In genomic region chr7:76077435-76077834, GRCh38 we compare ENCODE assay signal across 23 cellular contexts. TPM values are rescaled to one million over a fixed set of nuclear protein-coding genes. Genes with fewer than 3 reads are reported as not detected.
DNase-seq lines count a peak whose midpoint lies in the region; ATAC-seq and TF ChIP-seq lines count a peak whose summit lies in the region.
"Had no signal": no experiment of that assay in that cellular context is flagged by ENCODE, and none has a peak within 500 bp of the region (broad histone marks: within the 10 kb centered on the region; RNA-seq: fewer than 3 reads in every experiment).

No MANE protein-coding gene starts in this region.

- no peak for ATAC-seq in body of pancreas
- ATAC-seq in HG03469 (IDR thresholded peaks at IDR 0.05; ENCODE audit: unreplicated experiment) = no peak
- ATAC-seq in foreskin keratinocyte = no peak
- ATAC-seq: activated T-cell treated with anti-CD3 and anti-CD28 coated beads, Interleukin-2, amount 50 U/mL, for 72 hours; PC-3; sciatic nerve had no signal

- H3K4me1 ChIP-seq in body of pancreas = no peaks in the 10 kb centered on the region
- H3K4me1 ChIP-seq in foreskin keratinocyte = no peaks in the 10 kb centered on the region
- H3K4me1 ChIP-seq: BLaER1, SJCRH30, stomach, transverse colon had no signal

- CTCF ChIA-PET in activated CD4-positive, alpha-beta memory T cell treated with anti-CD3 and anti-CD28 coated beads, Interleukin-2, amount 10 ng/mL, durations not matched to agents 7 days and 5 days (lab: Charles Lee) = no interaction called here
- CTCF ChIA-PET in activated CD4-positive, alpha-beta memory T cell treated with anti-CD3 and anti-CD28 coated beads for 36 hours (lab: Charles Lee) = interaction anchor here (0.7 kb wide), 1 partner anchor 34 kb away, joined by 4 read pairs; no protein-coding TSS in a partner anchor

- TF ChIP-seq CTCF in VCaP (conservative IDR thresholded peaks at IDR 0.05) = no peak
- no peak for TF ChIP-seq CTCF in body of pancreas (IDR thresholded peaks at IDR 0.05)
- TF ChIP-seq CTCF in foreskin keratinocyte (conservative IDR thresholded peaks at IDR 0.05) = no peak

- H3K27me3 Mint-ChIP-seq in activated CD4-positive, alpha-beta memory T cell treated with anti-CD3 and anti-CD28 coated beads, Interleukin-2, amount 10 ng/mL, durations not matched to agents 7 days and 5 days = peaks cover 11% of the 10 kb centered on the region
- H3K27me3 Mint-ChIP-seq in activated CD4-positive, alpha-beta memory T cell treated with anti-CD3 and anti-CD28 coated beads for 36 hours = peaks cover 8% of the 10 kb centered on the region
- H3K27me3 Mint-ChIP-seq: activated naive CD4-positive, alpha-beta T cell treated with anti-CD3 and anti-CD28 coated beads, Interleukin-2, amount 50 U/mL, for 24 hours had no signal

- no peak for TF ChIP-seq POLR2A in body of pancreas (IDR thresholded peaks at IDR 0.05)

- no peak overlapping the region for H3K27ac Mint-ChIP-seq in activated CD4-positive, alpha-beta memory T cell treated with anti-CD3 and anti-CD28 coated beads, Interleukin-2, amount 10 ng/mL, durations not matched to agents 7 days and 5 days
- no peak overlapping the region for H3K27ac Mint-ChIP-seq in activated CD4-positive, alpha-beta memory T cell treated with anti-CD3 and anti-CD28 coated beads for 36 hours
- H3K27ac Mint-ChIP-seq: activated naive CD4-positive, alpha-beta T cell treated with anti-CD3 and anti-CD28 coated beads, Interleukin-2, amount 50 U/mL, for 24 hours; activated T-cell treated with anti-CD3 and anti-CD28 coated beads, Interleukin-2, amount 50 U/mL, for 72 hours had no signal

- H3K36me3 Mint-ChIP-seq in activated CD4-positive, alpha-beta memory T cell treated with anti-CD3 and anti-CD28 coated beads, Interleukin-2, amount 10 ng/mL, durations not matched to agents 7 days and 5 days (ENCODE audit: low read depth) = no peaks in the 10 kb centered on the region
- no peaks in the 10 kb centered on the region for H3K36me3 Mint-ChIP-seq in activated CD4-positive, alpha-beta memory T cell treated with anti-CD3 and anti-CD28 coated beads for 36 hours
- H3K36me3 Mint-ChIP-seq: activated naive CD4-positive, alpha-beta T cell treated with anti-CD3 and anti-CD28 coated beads, Interleukin-2, amount 50 U/mL, for 24 hours had no signal

- H3K9me3 Mint-ChIP-seq in activated CD4-positive, alpha-beta memory T cell treated with anti-CD3 and anti-CD28 coated beads, Interleukin-2, amount 10 ng/mL, durations not matched to agents 7 days and 5 days = no peaks in the 10 kb centered on the region
- peaks cover 11% of the 10 kb centered on the region for H3K9me3 Mint-ChIP-seq in activated CD4-positive, alpha-beta memory T cell treated with anti-CD3 and anti-CD28 coated beads for 36 hours
- H3K9me3 Mint-ChIP-seq: activated naive CD4-positive, alpha-beta T cell treated with anti-CD3 and anti-CD28 coated beads, Interleukin-2, amount 50 U/mL, for 24 hours had no signal

- POLR2A ChIA-PET in activated CD4-positive, alpha-beta memory T cell treated with anti-CD3 and anti-CD28 coated beads, Interleukin-2, amount 10 ng/mL, durations not matched to agents 7 days and 5 days (lab: Charles Lee) = no interaction called here
- POLR2A ChIA-PET in activated CD4-positive, alpha-beta memory T cell treated with anti-CD3 and anti-CD28 coated beads for 36 hours (lab: Charles Lee) = no interaction called here

- DNase-seq in activated CD4-positive, alpha-beta memory T cell treated with anti-CD3 and anti-CD28 coated beads, Interleukin-2, amount 10 ng/mL, durations not matched to agents 7 days and 5 days = no peak
- DNase-seq in activated CD4-positive, alpha-beta memory T cell treated with anti-CD3 and anti-CD28 coated beads for 36 hours = no peak
- DNase-seq in NCI-H226 (peak; percentile 22), NCI-H2029 (lab: John Stamatoyannopoulos, UW) (no peak), body of pancreas (no peak), foreskin keratinocyte (no peak)
- DNase-seq: activated T-cell treated with anti-CD3 and anti-CD28 coated beads, Interleukin-2, amount 50 U/mL, for 72 hours; aorta; Calu3; central memory CD4-positive, alpha-beta T cell; dermis blood vessel endothelial cell; left ventricle myocardium inferior; NCI-H774; PC-3; SJCRH30; stomach; T-helper 9 cell; transverse colon had no signal

- H3K36me3 ChIP-seq in body of pancreas (replicated peaks in 1 of 2; ENCODE audit: insufficient read depth in 1 of 2, low read depth in 2 of 2) = no peaks in the 10 kb centered on the region
- H3K36me3 ChIP-seq: left ventricle myocardium inferior, SJCRH30, stomach, transverse colon had no signal

- H3K27me3 ChIP-seq in body of pancreas = no peaks in the 10 kb centered on the region
- no peaks in the 10 kb centered on the region for H3K27me3 ChIP-seq in foreskin keratinocyte
- H3K27me3 ChIP-seq: BLaER1, SJCRH30, stomach, transverse colon had no signal

- intact Hi-C loops in activated CD4-positive, alpha-beta memory T cell treated with anti-CD3 and anti-CD28 coated beads for 36 hours (cut with micrococcal nuclease) = no loop called here
- intact Hi-C loops in body of pancreas (cut with DNase I) = no loop called here

- WGBS in body of pancreas, 2 donors = 47 to 55% methylated on average over 3 of the region's 3 CpGs

- H3K27ac ChIP-seq in VCaP (peak overlapping the region; percentile 47), body of pancreas (no peak overlapping the region), foreskin keratinocyte (no peak overlapping the region)
- H3K27ac ChIP-seq: BLaER1, left ventricle myocardium inferior, SJCRH30, stomach, transverse colon had no signal

- peak overlapping the region; percentile 7 for H3K4me3 Mint-ChIP-seq in activated CD4-positive, alpha-beta memory T cell treated with anti-CD3 and anti-CD28 coated beads, Interleukin-2, amount 10 ng/mL, durations not matched to agents 7 days and 5 days
- no peak overlapping the region for H3K4me3 Mint-ChIP-seq in activated CD4-positive, alpha-beta memory T cell treated with anti-CD3 and anti-CD28 coated beads for 36 hours
- H3K4me3 Mint-ChIP-seq: activated naive CD4-positive, alpha-beta T cell treated with anti-CD3 and anti-CD28 coated beads, Interleukin-2, amount 50 U/mL, for 24 hours had no signal

- no peak overlapping the region for H3K4me3 ChIP-seq in body of pancreas
- H3K4me3 ChIP-seq: BLaER1, left ventricle myocardium inferior, SJCRH30, stomach, transverse colon had no signal

- peaks cover 22% of the 10 kb centered on the region for H3K4me1 Mint-ChIP-seq in activated CD4-positive, alpha-beta memory T cell treated with anti-CD3 and anti-CD28 coated beads, Interleukin-2, amount 10 ng/mL, durations not matched to agents 7 days and 5 days
- H3K4me1 Mint-ChIP-seq in activated CD4-positive, alpha-beta memory T cell treated with anti-CD3 and anti-CD28 coated beads for 36 hours (ENCODE audit: low read depth) = peaks cover 12% of the 10 kb centered on the region

- peaks cover 0 to 10% (median 0%) of the 10 kb centered on the region in 3 donors for H3K9me3 ChIP-seq in body of pancreas
- H3K9me3 ChIP-seq: SJCRH30, transverse colon had no signal

RNA-seq across cellular contexts. Expression of gene MDH2, which starts 29.5 kb away (rescaled TPM):
- 100 to 1,000 TPM; 159 to 161 TPM for total RNA-seq in activated CD4-positive, alpha-beta memory T cell treated with anti-CD3 and anti-CD28 coated beads, Interleukin-2, amount 10 ng/mL, durations not matched to agents 7 days and 5 days
- total RNA-seq in activated CD4-positive, alpha-beta memory T cell treated with anti-CD3 and anti-CD28 coated beads for 36 hours = 100 to 1,000 TPM; 259 to 271 TPM
- total RNA-seq in body of pancreas (10 to 100 TPM; 56.6 to 67.2 TPM), foreskin keratinocyte (131 and 147 TPM in 2 replicates)
- polyA plus RNA-seq in foreskin keratinocyte = 237 and 266 TPM in 2 replicates

RNA-seq across cellular contexts. Expression of gene STYXL1, which starts 29.6 kb away (rescaled TPM):
- total RNA-seq in activated CD4-positive, alpha-beta memory T cell treated with anti-CD3 and anti-CD28 coated beads, Interleukin-2, amount 10 ng/mL, durations not matched to agents 7 days and 5 days = 10 to 100 TPM; 37.3 to 40.4 TPM
- 10 to 100 TPM; 37.8 to 40.5 TPM for total RNA-seq in activated CD4-positive, alpha-beta memory T cell treated with anti-CD3 and anti-CD28 coated beads for 36 hours
- total RNA-seq in body of pancreas (10 to 100 TPM; 20.8 to 24.7 TPM), foreskin keratinocyte (37.8 and 51.5 TPM in 2 replicates)
- polyA plus RNA-seq in foreskin keratinocyte = 54.2 and 61.4 TPM in 2 replicates
